ENCODE assay signal across 9 cellular contexts in genomic region chr2:196101325-196101981, GRCh38. TPM values are rescaled to one million over a fixed set of nuclear protein-coding genes. Genes with fewer than 3 reads are reported as not detected.
A peak's percentile ranks its signal among the peaks of the same experiment; 100 is the strongest.
DNase-seq lines count a peak whose midpoint lies in the region; ATAC-seq and TF ChIP-seq lines count a peak whose summit lies in the region.
"Had no signal": no experiment of that assay in that cellular context is flagged by ENCODE, and none has a peak within 500 bp of the region (broad histone marks: within the 10 kb centered on the region; RNA-seq: fewer than 3 reads in every experiment).

No MANE protein-coding gene starts in this region.

- no peak overlapping the region for H4K8ac ChIP-seq in neuronal stem cell (ENCODE audit: low read depth, low read length)

- H3K9ac ChIP-seq in neuronal stem cell (ENCODE audit: low read depth, low read length, poor library complexity): no peak overlapping the region

- no peak for TF ChIP-seq CTCF in CD14-positive monocyte (IDR thresholded peaks at IDR 0.05)

- H3K79me1 ChIP-seq in neuronal stem cell (ENCODE audit: low read depth, low read length): no peaks in the 10 kb centered on the region

- no peak overlapping the region for H2BK15ac ChIP-seq in neuronal stem cell (ENCODE audit: low read length)

- peak overlapping the region; percentile 50 for H2AFZ ChIP-seq in neuronal stem cell (ENCODE audit: low read length)

- no peak overlapping the region for H2BK120ac ChIP-seq in neuronal stem cell (ENCODE audit: low read depth, low read length)

- H3K4ac ChIP-seq in neuronal stem cell (ENCODE audit: low read length): no peak overlapping the region

- DNase-seq in AG20443 (ENCODE audit: low spot score) (peak; percentile 35), GM19240 (ENCODE audit: insufficient read length, low spot score) (peak; percentile 37), neuronal stem cell (ENCODE audit: low spot score) (no peak), retina (no peak), CD14-positive monocyte (ENCODE audit: low spot score) (no peak)
- DNase-seq in activated T-cell treated with anti-CD3 and anti-CD28 coated beads, Interleukin-2, amount 50 U/mL, for 24 hours: peak; percentile 54
- DNase-seq in effector memory CD4-positive, alpha-beta T cell: no peak

- no peak overlapping the region for H3K4me3 Mint-ChIP-seq in activated T-cell treated with anti-CD3 and anti-CD28 coated beads, Interleukin-2, amount 50 U/mL, for 24 hours
- no peak overlapping the region for H3K4me3 Mint-ChIP-seq in CD14-positive monocyte
- H3K4me3 Mint-ChIP-seq: central memory CD8-positive, alpha-beta T cell had no signal

- no peak overlapping the region for H3K14ac ChIP-seq in neuronal stem cell (ENCODE audit: low read length)

- H2BK12ac ChIP-seq in neuronal stem cell (ENCODE audit: low read length): no peak overlapping the region

- H3K4me3 ChIP-seq in neuronal stem cell (ENCODE audit: low read length in 2 of 2): no peak overlapping the region
- no peak overlapping the region for H3K4me3 ChIP-seq in effector memory CD4-positive, alpha-beta T cell (ENCODE audit: insufficient read depth, low read depth, low read length, poor library complexity, severe bottlenecking)

- peaks cover 3 to 6% of the 10 kb centered on the region in 2 donors for H3K4me1 ChIP-seq in neuronal stem cell (ENCODE audit: control insufficient read depth in 2 of 2, insufficient read depth in 1 of 2, low read depth in 1 of 2, low read length in 2 of 2)
- H3K4me1 ChIP-seq in effector memory CD4-positive, alpha-beta T cell (ENCODE audit: control insufficient read depth, insufficient read depth, low read length, poor library complexity, severe bottlenecking): no peaks in the 10 kb centered on the region

- no peak overlapping the region for H2AK5ac ChIP-seq in neuronal stem cell (ENCODE audit: low read depth, low read length)

- no peaks in the 10 kb centered on the region for H3K36me3 ChIP-seq in neuronal stem cell (replicated peaks in 1 of 2; ENCODE audit: control insufficient read depth in 2 of 2, insufficient read depth in 2 of 2, low read length in 2 of 2)
- H3K36me3 ChIP-seq in effector memory CD4-positive, alpha-beta T cell (ENCODE audit: control insufficient read depth, insufficient read depth, low read length): no peaks in the 10 kb centered on the region

- H4K91ac ChIP-seq in neuronal stem cell (ENCODE audit: low read depth, low read length, poor library complexity): no peak overlapping the region

- no peak overlapping the region for H3K27ac ChIP-seq in neuronal stem cell (replicated peaks; ENCODE audit: low read length)
- H3K27ac ChIP-seq in effector memory CD4-positive, alpha-beta T cell (ENCODE audit: insufficient read depth, low read length, poor library complexity, severe bottlenecking): no peak overlapping the region

- H3K4me2 ChIP-seq in neuronal stem cell (ENCODE audit: insufficient read depth, low read length, poor library complexity, severe bottlenecking): no peak overlapping the region

- no peak overlapping the region for H2BK5ac ChIP-seq in neuronal stem cell (ENCODE audit: low read length)

- ATAC-seq in HG03135 (IDR thresholded peaks at IDR 0.05; ENCODE audit: unreplicated experiment): peak; percentile 90

- intact Hi-C loops in CD14-positive monocyte (cut with micrococcal nuclease): no loop called here

- H3K27ac Mint-ChIP-seq in activated T-cell treated with anti-CD3 and anti-CD28 coated beads, Interleukin-2, amount 50 U/mL, for 24 hours: peak overlapping the region; percentile 89
- peak overlapping the region in 1 of 7 donors; percentile 73 for H3K27ac Mint-ChIP-seq in CD14-positive monocyte

- H3K9me3 ChIP-seq in neuronal stem cell (replicated peaks in 1 of 2; ENCODE audit: control insufficient read depth in 2 of 2, insufficient read depth in 1 of 2, low read depth in 1 of 2, low read length in 2 of 2): no peaks in the 10 kb centered on the region
- H3K9me3 ChIP-seq in effector memory CD4-positive, alpha-beta T cell (ENCODE audit: control insufficient read depth, low read length): no peaks in the 10 kb centered on the region

- WGBS in neuronal stem cell (ENCODE audit: extremely low coverage in 2 of 2, insufficient read length in 2 of 2, insufficient replicate concordance in 1 of 2), 2 donors: no CpG with 5 or more reads among the region's 6 CpGs

- no peaks in the 10 kb centered on the region for H3K27me3 Mint-ChIP-seq in activated T-cell treated with anti-CD3 and anti-CD28 coated beads, Interleukin-2, amount 50 U/mL, for 24 hours
- peaks cover 0 to 1% (median 0%) of the 10 kb centered on the region in 3 donors for H3K27me3 Mint-ChIP-seq in CD14-positive monocyte (ENCODE audit: low read depth in 3 of 3)
- H3K27me3 Mint-ChIP-seq: central memory CD8-positive, alpha-beta T cell had no signal

- H3K27me3 ChIP-seq in neuronal stem cell (ENCODE audit: control insufficient read depth in 3 of 3, insufficient read depth in 3 of 3, low read depth in 1 of 3, low read length in 3 of 3): no peaks in the 10 kb centered on the region
- no peaks in the 10 kb centered on the region for H3K27me3 ChIP-seq in effector memory CD4-positive, alpha-beta T cell (replicated peaks; ENCODE audit: control insufficient read depth, insufficient read depth, low read length, poor library complexity, severe bottlenecking)

- no peak overlapping the region for H3K18ac ChIP-seq in neuronal stem cell (ENCODE audit: low read length)

- no peaks in the 10 kb centered on the region for H3K36me3 Mint-ChIP-seq in activated T-cell treated with anti-CD3 and anti-CD28 coated beads, Interleukin-2, amount 50 U/mL, for 24 hours (ENCODE audit: low read depth)
- H3K36me3 Mint-ChIP-seq in CD14-positive monocyte: no peaks in the 10 kb centered on the region

- H3K23ac ChIP-seq in neuronal stem cell (ENCODE audit: low read depth, low read length, poor library complexity): no peak overlapping the region

- peaks cover 61% of the 10 kb centered on the region for H3K4me1 Mint-ChIP-seq in activated T-cell treated with anti-CD3 and anti-CD28 coated beads, Interleukin-2, amount 50 U/mL, for 24 hours (ENCODE audit: low read depth)
- H3K4me1 Mint-ChIP-seq in CD14-positive monocyte: peaks cover 31% of the 10 kb centered on the region

- H3K9me3 Mint-ChIP-seq in activated T-cell treated with anti-CD3 and anti-CD28 coated beads, Interleukin-2, amount 50 U/mL, for 24 hours: peaks cover 2% of the 10 kb centered on the region
- peaks cover 0 to 2% (median 0%) of the 10 kb centered on the region in 7 donors for H3K9me3 Mint-ChIP-seq in CD14-positive monocyte
- H3K9me3 Mint-ChIP-seq: central memory CD8-positive, alpha-beta T cell had no signal

RNA-seq across cellular contexts. Expression of gene DNAH7, which starts 32.8 kb away (rescaled TPM):
- 0.43 TPM for polyA plus RNA-seq in neuronal stem cell (2013, experiment 1 of 2)
- 0.60 TPM for polyA plus RNA-seq in neuronal stem cell (2013, experiment 2 of 2)
- not detected for polyA plus RNA-seq in CD14-positive monocyte

Comparison
In these comparisons a context has a peak if more than half of its experiments do, and no peak if none do; other contexts are left out.
1. DNase-seq: peak in AG20443 (single experiment), GM19240 (single experiment) and activated T-cell treated with anti-CD3 and anti-CD28 coated beads, Interleukin-2, amount 50 U/mL, for 24 hours (single experiment); none in neuronal stem cell (single experiment), retina (single experiment), CD14-positive monocyte (single experiment) and effector memory CD4-positive, alpha-beta T cell (0 of 3).